Comparison of ENCODE assay signal across 11 cellular contexts in genomic region chr20:54476336-54476928, GRCh38. TPM values are rescaled to one million over a fixed set of nuclear protein-coding genes. Genes with fewer than 3 reads are reported as not detected.
A peak's percentile ranks its signal among the peaks of the same experiment; 100 is the strongest.
DNase-seq lines count a peak whose midpoint lies in the region; ATAC-seq and TF ChIP-seq lines count a peak whose summit lies in the region.
"Had no signal": no experiment of that assay in that cellular context is flagged by ENCODE, and none has a peak within 500 bp of the region (broad histone marks: within the 10 kb centered on the region; RNA-seq: fewer than 3 reads in every experiment).

No MANE protein-coding gene starts in this region.

- H3K4me1 Mint-ChIP-seq in activated naive CD8-positive, alpha-beta T cell treated with anti-CD3 and anti-CD28 coated beads for 36 hours: peaks cover 18% of the 10 kb centered on the region

- peaks cover 8% of the 10 kb centered on the region for H3K9me3 Mint-ChIP-seq in activated naive CD8-positive, alpha-beta T cell treated with anti-CD3 and anti-CD28 coated beads for 36 hours
- H3K9me3 Mint-ChIP-seq: dendritic cell treated with granulocyte-macrophage colony-stimulating factor and Interleukin-4, amounts not matched to agents 40 ng/mL and 50 ng/mL, for 4 days had no signal

- in situ Hi-C loops in gastrocnemius medialis (cut with MboI; ENCODE audit: low sequenced_read_pairs in 4 of 4): no loop called here

- TF ChIP-seq CTCF in GM20000 (IDR thresholded peaks at IDR 0.05; ENCODE audit: extremely low read depth, missing control alignments) (no peak), gastrocnemius medialis (IDR thresholded peaks at IDR 0.05 in 4 of 5, conservative IDR thresholded peaks at IDR 0.05 in 1 of 5) (no peak), foreskin keratinocyte (conservative IDR thresholded peaks at IDR 0.05) (no peak)

- ATAC-seq in gastrocnemius medialis (peak; percentile 21 to 54), foreskin keratinocyte (no peak)

- peaks cover 28% of the 10 kb centered on the region for H3K4me1 ChIP-seq in iPS-18a (ENCODE audit: control insufficient read depth, low read depth, low read length)
- peaks cover 9 to 11% of the 10 kb centered on the region in 2 donors for H3K4me1 ChIP-seq in gastrocnemius medialis
- no peaks in the 10 kb centered on the region for H3K4me1 ChIP-seq in foreskin keratinocyte

- peaks cover 2% of the 10 kb centered on the region for H3K36me3 Mint-ChIP-seq in activated naive CD8-positive, alpha-beta T cell treated with anti-CD3 and anti-CD28 coated beads for 36 hours

- no peak for TF ChIP-seq POLR2A in gastrocnemius medialis (IDR thresholded peaks at IDR 0.05)

- H3K4me3 ChIP-seq in iPS-18a (ENCODE audit: low read length) (peak overlapping the region; percentile 90), gastrocnemius medialis (peak overlapping the region; percentile 72 to 85 (median 80))
- H3K4me3 ChIP-seq: PC-9 had no signal

- H3K27me3 Mint-ChIP-seq in activated naive CD8-positive, alpha-beta T cell treated with anti-CD3 and anti-CD28 coated beads for 36 hours: peaks cover 76% of the 10 kb centered on the region

- H3K9me3 ChIP-seq in iPS-18a (ENCODE audit: control insufficient read depth, low read depth, low read length): no peaks in the 10 kb centered on the region
- no peaks in the 10 kb centered on the region for H3K9me3 ChIP-seq in gastrocnemius medialis

- no peak overlapping the region for H3K27ac Mint-ChIP-seq in activated naive CD8-positive, alpha-beta T cell treated with anti-CD3 and anti-CD28 coated beads for 36 hours
- H3K27ac Mint-ChIP-seq: dendritic cell treated with granulocyte-macrophage colony-stimulating factor and Interleukin-4, amounts not matched to agents 40 ng/mL and 50 ng/mL, for 4 days had no signal

- H3K36me3 ChIP-seq in iPS-18a (ENCODE audit: control insufficient read depth, low read depth, low read length) (no peaks in the 10 kb centered on the region), gastrocnemius medialis (no peaks in the 10 kb centered on the region)

- H3K27ac ChIP-seq in iPS-18a (ENCODE audit: low read length) (no peak overlapping the region), gastrocnemius medialis (peak overlapping the region; percentile 66 to 80 (median 68)), foreskin keratinocyte (no peak overlapping the region)
- H3K27ac ChIP-seq: PC-9 had no signal

- intact Hi-C loops in gastrocnemius medialis (cut with DNase I; ENCODE audit: low total_unique reads): loop anchor here (5.0 to 10.0 kb wide), 2 partner anchors 148 to 259 kb away; no protein-coding TSS in a partner anchor

- peak overlapping the region; percentile 66 for H3K9ac ChIP-seq in iPS-18a (ENCODE audit: low read length)

- H3K27me3 ChIP-seq in iPS-18a (ENCODE audit: control insufficient read depth, insufficient read depth, low read length): peaks cover 38% of the 10 kb centered on the region
- H3K27me3 ChIP-seq in gastrocnemius medialis: no peaks in the 10 kb centered on the region
- H3K27me3 ChIP-seq in foreskin keratinocyte: peaks cover 44% of the 10 kb centered on the region

- peak overlapping the region; percentile 58 for H3K4me3 Mint-ChIP-seq in activated naive CD8-positive, alpha-beta T cell treated with anti-CD3 and anti-CD28 coated beads for 36 hours
- H3K4me3 Mint-ChIP-seq: dendritic cell treated with granulocyte-macrophage colony-stimulating factor and Interleukin-4, amounts not matched to agents 40 ng/mL and 50 ng/mL, for 4 days had no signal

- DNase-seq in GM20000 (ENCODE audit: low spot score): peak; percentile 7
- no peak for DNase-seq in activated naive CD8-positive, alpha-beta T cell treated with anti-CD3 and anti-CD28 coated beads for 36 hours
- no peak for DNase-seq in gastrocnemius medialis
- DNase-seq in NCI-H1048 (lab: John Stamatoyannopoulos, UW): no peak
- DNase-seq in effector CD8-positive, alpha-beta T cell (lab: John Stamatoyannopoulos, UW): no peak
- DNase-seq in foreskin keratinocyte: no peak
- no peak for DNase-seq in activated naive CD4-positive, alpha-beta T cell treated with anti-CD3 and anti-CD28 coated beads, Interleukin-2, amount 50 U/mL, for 16 hours
- DNase-seq: activated CD4-positive, alpha-beta T cell treated with anti-CD3 and anti-CD28 coated beads, Interleukin-2, amount 50 U/mL, for 4 hours; PC-9 had no signal

RNA-seq across cellular contexts. Expression of gene DOK5, which starts 1.0 kb away (rescaled TPM):
- total RNA-seq in activated naive CD8-positive, alpha-beta T cell treated with anti-CD3 and anti-CD28 coated beads for 36 hours: 1 to 10 TPM; 3.9 to 4.1 TPM
- total RNA-seq in gastrocnemius medialis (10 to 100 TPM in 1 of 4 donors, 1 to 10 TPM in 3; 1.2 to 12.7 (median 7.4) TPM), foreskin keratinocyte (not detected in 2 replicates)
- not detected in 2 replicates for polyA plus RNA-seq in foreskin keratinocyte
- total RNA-seq: PC-9 had no signal

Comparison
In these comparisons a context has a peak if more than half of its experiments do, and no peak if none do; other contexts are left out.
1. H3K27ac ChIP-seq: peak in gastrocnemius medialis (4 of 4); none in iPS-18a (single experiment) and foreskin keratinocyte (single experiment).